ENCODE assay signal across 20 cellular contexts in genomic region chr12:52166672-52167071, GRCh38. TPM values are rescaled to one million over a fixed set of nuclear protein-coding genes. Genes with fewer than 3 reads are reported as not detected.
DNase-seq lines count a peak whose midpoint lies in the region; ATAC-seq and TF ChIP-seq lines count a peak whose summit lies in the region.
"Had no signal": no experiment of that assay in that cellular context is flagged by ENCODE, and none has a peak within 500 bp of the region (broad histone marks: within the 10 kb centered on the region; RNA-seq: fewer than 3 reads in every experiment).

No MANE protein-coding gene starts in this region.

- H3K9me3 ChIP-seq in HEK293 (ENCODE audit: control insufficient read depth, insufficient read depth, low read depth, low read length): no peaks in the 10 kb centered on the region
- H3K9me3 ChIP-seq in osteoblast (ENCODE audit: low read depth, low read length): no peaks in the 10 kb centered on the region
- H3K9me3 ChIP-seq: BLaER1, Peyer's patch, SK-N-SH had no signal

- H2AFZ ChIP-seq in osteoblast (ENCODE audit: low read length): no peak overlapping the region

- peak overlapping the region; percentile 31 for H3K27ac Mint-ChIP-seq in activated T-helper 17 cell treated with anti-CD3 and anti-CD28 coated beads, Interleukin-2, amount 50 U/mL, for 72 hours
- H3K27ac Mint-ChIP-seq: CD8-positive, alpha-beta T cell; H9 had no signal

- peaks cover 11% of the 10 kb centered on the region for H3K4me1 Mint-ChIP-seq in activated T-helper 17 cell treated with anti-CD3 and anti-CD28 coated beads, Interleukin-2, amount 50 U/mL, for 72 hours

- CTCF ChIA-PET in HEK293 (lab: Yijun Ruan, JAX): interaction anchor here (0.6 to 7.8 kb wide), 7 partner anchors 9 to 195 kb away, joined by 3 to 62 read pairs (median 5); no protein-coding TSS in a partner anchor

- no peak overlapping the region for H3K4me2 ChIP-seq in osteoblast (ENCODE audit: insufficient read depth, low read length)
- H3K4me2 ChIP-seq: BLaER1, SK-N-SH had no signal

- intact Hi-C loops in left colon (cut with DNase I, micrococcal nuclease): no loop called here

- no peaks in the 10 kb centered on the region for H3K36me3 ChIP-seq in HEK293 (ENCODE audit: control insufficient read depth in 2 of 2, insufficient read depth in 1 of 2, low read length in 2 of 2)
- H3K36me3 ChIP-seq in osteoblast (ENCODE audit: insufficient read depth, low read length): no peaks in the 10 kb centered on the region
- H3K36me3 ChIP-seq: BLaER1, Peyer's patch had no signal

- H3K36me3 Mint-ChIP-seq in activated T-helper 17 cell treated with anti-CD3 and anti-CD28 coated beads, Interleukin-2, amount 50 U/mL, for 72 hours (ENCODE audit: low read depth): no peaks in the 10 kb centered on the region
- H3K36me3 Mint-ChIP-seq: CD8-positive, alpha-beta T cell had no signal

- H3K4me1 ChIP-seq in HEK293 (ENCODE audit: control insufficient read depth, insufficient read depth, low read length) (no peaks in the 10 kb centered on the region), osteoblast (ENCODE audit: insufficient read depth, low read length) (peaks cover 21% of the 10 kb centered on the region)

- H3K27ac ChIP-seq in HEK293 (ENCODE audit: extremely low read depth, low read depth, low read length): no peak overlapping the region
- H3K27ac ChIP-seq in osteoblast (ENCODE audit: low read depth, low read length): no peak overlapping the region
- H3K27ac ChIP-seq: BLaER1, Peyer's patch had no signal

- ATAC-seq in activated T-helper 17 cell treated with anti-CD3 and anti-CD28 coated beads, Interleukin-2, amount 50 U/mL, for 72 hours (replicated peaks): no peak
- ATAC-seq in HG02759 (IDR thresholded peaks at IDR 0.05; ENCODE audit: unreplicated experiment): no peak
- no peak for ATAC-seq in left colon
- ATAC-seq: CD8-positive, alpha-beta T cell; HepG2 had no signal

- no peaks in the 10 kb centered on the region for H3K27me3 Mint-ChIP-seq in activated T-helper 17 cell treated with anti-CD3 and anti-CD28 coated beads, Interleukin-2, amount 50 U/mL, for 72 hours

- peak; percentile 42 for DNase-seq in AG10803 (ENCODE audit: low read depth)
- peak; percentile 62 for DNase-seq in osteoblast (ENCODE audit: insufficient read length, low spot score, missing footprints)
- DNase-seq in activated CD4-positive, alpha-beta T cell treated with anti-CD3 and anti-CD28 coated beads for 4 hours: no peak
- DNase-seq in SK-N-DZ (ENCODE audit: low spot score): no peak
- DNase-seq in left colon: no peak
- DNase-seq: CD8-positive, alpha-beta T cell; H9; KG1; NCI-H1105 treated with DMSO at 0.1 percent for 48 hours; NCI-H1694; NCI-H2081 treated with DMSO at 0.1 percent for 48 hours; NCI-H446 treated with DMSO at 0.1 percent for 48 hours; Peyer's patch; Right ventricle myocardium superior; SK-N-SH had no signal

- H4K20me1 ChIP-seq in osteoblast (ENCODE audit: insufficient read depth, low read length): no peaks in the 10 kb centered on the region
- H4K20me1 ChIP-seq: BLaER1 had no signal

- TF ChIP-seq CTCF in AG10803 (conservative IDR thresholded peaks at IDR 0.05; ENCODE audit: low read length) (no peak), HEK293 (tag by site-specific recombination; IDR thresholded peaks at IDR 0.05) (no peak), osteoblast (IDR thresholded peaks at IDR 0.05; ENCODE audit: extremely low read depth, low read depth, low read length) (no peak)

- POLR2A ChIA-PET in HEK293 (lab: Yijun Ruan, JAX): no interaction called here

- H3K9me3 Mint-ChIP-seq in activated T-helper 17 cell treated with anti-CD3 and anti-CD28 coated beads, Interleukin-2, amount 50 U/mL, for 72 hours: no peaks in the 10 kb centered on the region
- H3K9me3 Mint-ChIP-seq: CD8-positive, alpha-beta T cell had no signal

- no peak overlapping the region for H3K4me3 Mint-ChIP-seq in activated T-helper 17 cell treated with anti-CD3 and anti-CD28 coated beads, Interleukin-2, amount 50 U/mL, for 72 hours
- H3K4me3 Mint-ChIP-seq: CD8-positive, alpha-beta T cell; H9 had no signal

- H3K27me3 ChIP-seq in osteoblast (ENCODE audit: insufficient read depth, low read length): no peaks in the 10 kb centered on the region
- H3K27me3 ChIP-seq: BLaER1, Peyer's patch had no signal

- no peaks in the 10 kb centered on the region for H3K79me2 ChIP-seq in osteoblast (ENCODE audit: insufficient read depth, low read length)

- H3K4me3 ChIP-seq in AG10803 (ENCODE audit: low read length) (no peak overlapping the region), HEK293 (ENCODE audit: low read depth, low read length) (no peak overlapping the region), osteoblast (ENCODE audit: insufficient read depth, low read length) (no peak overlapping the region)
- H3K4me3 ChIP-seq: BLaER1, Peyer's patch had no signal

TF ChIP-seq in HEK293, 187 proteins besides CTCF, POLR2A, EP300 and RAD21:
- TF ChIP-seq ZNF664 (tag by site-specific recombination; IDR thresholded peaks at IDR 0.05) (peak; percentile 36; the same call in 1 of the 2 replicates), YY2 (tag by site-specific recombination; IDR thresholded peaks at IDR 0.05) (no peak)

RNA-seq across cellular contexts. Expression of gene KRT80, which starts 25.1 kb away (rescaled TPM):
- total RNA-seq in activated T-helper 17 cell treated with anti-CD3 and anti-CD28 coated beads, Interleukin-2, amount 50 U/mL, for 72 hours: not detected
- total RNA-seq in osteoblast: 0.59 and 0.72 TPM in 2 replicates
- not detected in 2 replicates for polyA plus RNA-seq in SK-N-DZ (2014; cell fraction: cytosol; rRNA removed)
- polyA plus RNA-seq in SK-N-DZ (2014; cell fraction: nucleus; rRNA removed): not detected in 2 replicates
- 1 to 10 TPM in 1 of 2 donors, not detected in 1; 1.1 TPM for total RNA-seq in left colon
- total RNA-seq: CD8-positive, alpha-beta T cell; H9; Right ventricle myocardium superior had no signal

Comparison
In these comparisons a context has a peak if more than half of its experiments do, and no peak if none do; other contexts are left out.
1. DNase-seq: peak in AG10803 (single experiment) and osteoblast (single experiment); none in activated CD4-positive, alpha-beta T cell treated with anti-CD3 and anti-CD28 coated beads for 4 hours (0 of 2), SK-N-DZ (single experiment) and left colon (0 of 2).